In the genomic region with DNA sequence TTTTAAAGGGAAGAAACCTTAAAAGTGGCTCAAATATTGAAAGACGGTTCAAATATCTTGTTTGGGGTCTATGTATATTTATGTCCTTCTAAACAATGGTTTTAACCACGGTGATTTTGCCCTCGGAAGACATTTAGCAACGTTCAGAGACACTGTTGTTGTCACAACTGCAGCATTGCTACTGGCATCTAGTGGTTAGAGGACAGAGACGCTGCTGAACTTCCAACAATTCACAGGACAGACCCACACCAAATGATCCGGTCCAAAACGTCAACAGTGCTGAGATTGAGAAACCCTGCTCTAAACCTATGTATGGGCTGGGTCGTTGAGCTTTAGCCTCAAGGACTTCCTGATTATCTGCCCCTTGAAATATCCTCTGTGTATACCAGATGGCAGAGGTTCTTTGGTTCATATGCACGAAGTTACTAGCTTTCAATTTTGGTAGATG, we compare ENCODE assay signal across 8 cellular contexts. TPM values are rescaled to one million over a fixed set of nuclear protein-coding genes. Genes with fewer than 3 reads are reported as not detected.
DNase-seq lines count a peak whose midpoint lies in the region; ATAC-seq, FAIRE-seq and TF ChIP-seq lines count a peak whose summit lies in the region.

No MANE protein-coding gene starts in this region.

- peak overlapping the region; percentile 96 for H3K27ac Mint-ChIP-seq in CD4-positive, alpha-beta T cell

- peaks cover 11% of the 10 kb centered on the region; the same call in 1 of the 2 replicates for H3K79me2 ChIP-seq in OCI-LY7 (ENCODE audit: insufficient read depth, low read depth, low read length)

- no peaks in the 10 kb centered on the region for H3K9me3 Mint-ChIP-seq in CD4-positive, alpha-beta T cell

- H3K4me1 ChIP-seq in OCI-LY7 (ENCODE audit: insufficient read depth, low read length, poor library complexity, severe bottlenecking) (peaks cover 22% of the 10 kb centered on the region), suprapubic skin (peaks cover 20% of the 10 kb centered on the region)

- under 1% methylated on average over 9 of the region's 9 CpGs for WGBS in suprapubic skin

- no peak for TF ChIP-seq EP300 in suprapubic skin (IDR thresholded peaks at IDR 0.05)

- DNase-seq in CD4-positive, alpha-beta T cell = peak in 2 of 10 experiments; percentile 8 to 16
- DNase-seq in GM13977 (ENCODE audit: low spot score) (peak; percentile 40), OCI-LY7 (ENCODE audit: low spot score) (peak; percentile 56), bronchial epithelial cell (ENCODE audit: low read depth) (peak; percentile 32), left colon (no peak), suprapubic skin (ENCODE audit: low spot score in 2 of 2) (no peak), D341Med (ENCODE audit: low spot score) (no peak)

- no peaks in the 10 kb centered on the region for H3K27me3 Mint-ChIP-seq in CD4-positive, alpha-beta T cell

- H3K9me3 ChIP-seq in CD4-positive, alpha-beta T cell (ENCODE audit: control insufficient read depth, low read length) = no peaks in the 10 kb centered on the region
- H3K9me3 ChIP-seq in OCI-LY7 (ENCODE audit: low read length) = no peaks in the 10 kb centered on the region
- H3K9me3 ChIP-seq in suprapubic skin = no peaks in the 10 kb centered on the region

- POLR2A ChIA-PET in CD4-positive, alpha-beta T cell (lab: Charles Lee) = interaction anchor here (0.6 to 1.7 kb wide), 7 partner anchors 10 to 898 kb away, joined by 3 read pairs; a partner anchor contains a TSS
- POLR2A ChIA-PET in OCI-LY7 (lab: Charles Lee) = interaction anchor here (0.6 to 1.8 kb wide), 13 partner anchors 9 to 597 kb away, joined by 3 to 6 read pairs (median 4); a partner anchor contains a TSS

- H3K4me3 ChIP-seq in OCI-LY7 (ENCODE audit: low read depth, low read length, poor library complexity, severe bottlenecking) = peak overlapping the region; percentile 83
- peak overlapping the region; percentile 17 for H3K4me3 ChIP-seq in bronchial epithelial cell (ENCODE audit: low read depth, low read length)
- H3K4me3 ChIP-seq in suprapubic skin = peak overlapping the region; percentile 71

- H3K4me3 Mint-ChIP-seq in CD4-positive, alpha-beta T cell = peak overlapping the region; percentile 96

- H3K36me3 ChIP-seq in OCI-LY7 (ENCODE audit: insufficient read depth, low read length) = peaks cover 34% of the 10 kb centered on the region
- H3K36me3 ChIP-seq in bronchial epithelial cell (ENCODE audit: control insufficient read depth, insufficient read depth, low read length) = peaks cover 7% of the 10 kb centered on the region
- peaks cover 33% of the 10 kb centered on the region for H3K36me3 ChIP-seq in suprapubic skin

- TF ChIP-seq POLR2A in suprapubic skin (IDR thresholded peaks at IDR 0.05) (no peak), GM18505 (IDR thresholded peaks at IDR 0.05; ENCODE audit: borderline replicate concordance, extremely low read depth, insufficient read depth, insufficient read length) (no peak)

- peak; percentile 28 for ATAC-seq in CD4-positive, alpha-beta T cell (ENCODE audit: poor library complexity)
- ATAC-seq in left colon (peak; percentile 20), GM18505 (IDR thresholded peaks at IDR 0.05; ENCODE audit: unreplicated experiment) (no peak)

- intact Hi-C loops in CD4-positive, alpha-beta T cell (cut with DNase I, micrococcal nuclease) = loop anchor here (1.0 to 10.0 kb wide), 6 partner anchors 42 to 824 kb away; a partner anchor contains a TSS
- intact Hi-C loops in OCI-LY7 (cut with micrococcal nuclease; ENCODE audit: unreplicated experiment) (loop anchor here (1.0 kb wide), 1 partner anchor 101 kb away; no protein-coding TSS in a partner anchor), left colon (cut with DNase I, micrococcal nuclease) (no loop called here)

- no peak for FAIRE-seq in bronchial epithelial cell (lab: Jason Lieb, UNC)

- no peaks in the 10 kb centered on the region for H3K9me2 ChIP-seq in OCI-LY7 (ENCODE audit: insufficient read depth, low read length)

- no TSS peak for BruUV-seq in OCI-LY7 (replicated peaks; lab: Mats Ljungman, UMichigan)

- no peaks in the 10 kb centered on the region for H3K27me3 ChIP-seq in CD4-positive, alpha-beta T cell (ENCODE audit: control insufficient read depth, insufficient read depth, low read length)
- H3K27me3 ChIP-seq in bronchial epithelial cell (ENCODE audit: control insufficient read depth, insufficient read depth, low read length) (no peaks in the 10 kb centered on the region), suprapubic skin (no peaks in the 10 kb centered on the region)

- no peaks in the 10 kb centered on the region for H4K20me1 ChIP-seq in OCI-LY7 (ENCODE audit: insufficient read depth, low read length)

- H3K4me1 Mint-ChIP-seq in CD4-positive, alpha-beta T cell (ENCODE audit: low read depth) = peaks cover 35% of the 10 kb centered on the region

- peaks cover 52% of the 10 kb centered on the region for H3K36me3 Mint-ChIP-seq in CD4-positive, alpha-beta T cell (ENCODE audit: low read depth)

- peak overlapping the region; percentile 44; the same call in 1 of the 2 replicates for H2AFZ ChIP-seq in OCI-LY7 (ENCODE audit: low read length)

- in situ Hi-C loops in GM13977 (cut with MboI; ENCODE audit: low pct_unique_long_range_greater_than_20kb, low sequenced_read_pairs, unreplicated experiment) = no loop called here

- peak; percentile 33 for TF ChIP-seq CTCF in CD4-positive, alpha-beta T cell (IDR thresholded peaks at IDR 0.05)
- TF ChIP-seq CTCF in GM13977 (IDR thresholded peaks at IDR 0.05; ENCODE audit: extremely low read depth, insufficient read depth, missing control alignments) (peak; percentile 59), OCI-LY7 (conservative IDR thresholded peaks at IDR 0.05; ENCODE audit: low read length) (peak; percentile 82), bronchial epithelial cell (IDR thresholded peaks at IDR 0.05; ENCODE audit: insufficient read depth, low read length, severe bottlenecking) (peak; percentile 49), suprapubic skin (IDR thresholded peaks at IDR 0.05) (peak in 1 of 2 donors; percentile 30)

- H3K27ac ChIP-seq in CD4-positive, alpha-beta T cell (ENCODE audit: low read depth, low read length) = peak overlapping the region; percentile 27
- H3K27ac ChIP-seq in OCI-LY7 (ENCODE audit: low read depth, low read length, poor library complexity, severe bottlenecking) (peak overlapping the region; percentile 42), suprapubic skin (peak overlapping the region; percentile 25)

- peak overlapping the region; percentile 94 for H3K4me2 ChIP-seq in OCI-LY7 (ENCODE audit: low read length)

- CTCF ChIA-PET in CD4-positive, alpha-beta T cell (lab: Charles Lee) = interaction anchor here (0.6 to 1.2 kb wide), 9 partner anchors 26 to 505 kb away, joined by 3 to 6 read pairs (median 3); no protein-coding TSS in a partner anchor
- CTCF ChIA-PET in OCI-LY7 (lab: Charles Lee; ENCODE audit: unreplicated experiment) = interaction anchor here (0.9 to 1.6 kb wide), 3 partner anchors 26 to 101 kb away, joined by 4 to 7 read pairs (median 6); no protein-coding TSS in a partner anchor

RNA-seq across cellular contexts. Expression of a gene that starts 1.7 kb away (rescaled TPM):
- 10 to 100 TPM; 10.1 to 10.4 TPM for total RNA-seq in CD4-positive, alpha-beta T cell
- total RNA-seq in OCI-LY7 (2014; rRNA removed; shearing (Covaris generic)) = 16.1 and 17.6 TPM in 2 replicates
- total RNA-seq in OCI-LY7 (2022) = 33.7 and 36.4 TPM in 2 replicates
- total RNA-seq in bronchial epithelial cell = 5.5 and 6.1 TPM in 2 replicates
- total RNA-seq in left colon = 10 to 100 TPM; 12.9 to 13.2 TPM
- 10 to 100 TPM; 17.1 to 25.8 (median 21.9) TPM for total RNA-seq in suprapubic skin

RNA-seq across cellular contexts. Expression of a gene that starts 15.2 kb away (rescaled TPM):
- not detected for total RNA-seq in CD4-positive, alpha-beta T cell
- total RNA-seq in OCI-LY7 (2014; rRNA removed; shearing (Covaris generic)) = not detected in 2 replicates
- not detected in 2 replicates for total RNA-seq in OCI-LY7 (2022)
- not detected in 2 replicates for total RNA-seq in bronchial epithelial cell
- total RNA-seq in left colon = not detected
- total RNA-seq in suprapubic skin = not detected

RNA-seq across cellular contexts. Expression of a gene that starts 49.7 kb away (rescaled TPM):
- total RNA-seq in CD4-positive, alpha-beta T cell = 1 to 10 TPM; 7.3 to 9.2 TPM
- not detected in 2 replicates for total RNA-seq in OCI-LY7 (2014; rRNA removed; shearing (Covaris generic))
- total RNA-seq in OCI-LY7 (2022) (not detected in 2 replicates), bronchial epithelial cell (not detected in 2 replicates), left colon (1 to 10 TPM; 1.6 to 5.6 TPM), suprapubic skin (1 to 10 TPM in 3 of 4 donors, under 1 TPM in 1; 0.68 to 5.8 (median 4.1) TPM)

Comparison
In these comparisons a context has a peak if more than half of its experiments do, and no peak if none do; other contexts are left out.
1. DNase-seq: peak in GM13977 (single experiment), OCI-LY7 (single experiment) and bronchial epithelial cell (single experiment); none in left colon (0 of 2), suprapubic skin (0 of 2) and D341Med (single experiment).
2. H3K4me3 ChIP-seq: peak in every context shown above with its lines; median percentile 83 in OCI-LY7; 71 in suprapubic skin; 17 in bronchial epithelial cell.
3. intact Hi-C loops: an anchor here in CD4-positive, alpha-beta T cell (1.0 to 10.0 kb wide) and OCI-LY7 (1.0 kb wide); none called in left colon.
4. Peak in every context shown above with its lines, with median percentiles within 50 percentile points of each other: H3K27ac ChIP-seq.